19 cellular contexts compared by ENCODE assay signal in the genomic region with DNA sequence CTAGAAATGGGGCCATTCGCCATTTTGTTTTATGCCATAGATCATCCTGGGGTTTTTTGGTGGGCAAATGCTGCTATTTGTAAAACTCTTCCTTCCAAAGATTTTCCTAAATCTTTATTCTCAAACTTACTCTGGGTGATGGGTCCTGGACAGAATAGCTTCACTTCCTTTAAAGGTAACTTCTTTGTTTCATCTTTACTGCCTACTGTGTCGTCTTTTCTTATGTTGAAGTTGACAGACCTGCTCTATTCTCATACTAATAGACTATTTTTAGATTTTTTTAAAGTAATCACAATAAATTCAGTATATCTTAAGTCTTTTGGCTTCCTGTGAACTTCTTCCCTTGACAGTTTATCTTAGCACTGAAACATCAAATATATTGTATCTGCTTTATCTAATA.
"Had no signal": no experiment of that assay in that cellular context is flagged by ENCODE, and none has a peak within 500 bp of the region (broad histone marks: within the 10 kb centered on the region; RNA-seq: fewer than 3 reads in every experiment).

No MANE protein-coding gene starts in this region.

- H3K27ac Mint-ChIP-seq: activated B cell treated with CpG ODN at 0.5 μM for 24 hours; naive thymus-derived CD8-positive, alpha-beta T cell; stimulated activated naive CD8-positive, alpha-beta T cell treated with anti-CD3 and anti-CD28 coated beads, Interleukin-15, Interleukin-2, amounts not matched to agents 100 ng/mL and 50 ng/mL, for 24 hours; T-helper 1 cell treated with Interleukin-12 subunit alpha and Interleukin-12 subunit beta and Interleukin-4 antibody, amounts not matched to agents 30 μg/mL and 1 μg/mL, for 36 hours had no signal

- H3K27ac ChIP-seq: foreskin keratinocyte, lower lobe of right lung, suprapubic skin, transverse colon had no signal

- H3K9me3 Mint-ChIP-seq: activated B cell treated with CpG ODN at 0.5 μM for 24 hours; naive thymus-derived CD8-positive, alpha-beta T cell; stimulated activated naive CD8-positive, alpha-beta T cell treated with anti-CD3 and anti-CD28 coated beads, Interleukin-15, Interleukin-2, amounts not matched to agents 100 ng/mL and 50 ng/mL, for 24 hours; T-helper 1 cell treated with Interleukin-12 subunit alpha and Interleukin-12 subunit beta and Interleukin-4 antibody, amounts not matched to agents 30 μg/mL and 1 μg/mL, for 36 hours had no signal

- H3K36me3 Mint-ChIP-seq: naive thymus-derived CD8-positive, alpha-beta T cell had no signal

- H3K4me1 ChIP-seq: lower lobe of right lung, transverse colon had no signal

- H3K9me3 ChIP-seq: lower lobe of right lung, suprapubic skin, transverse colon had no signal

- DNase-seq: activated B cell treated with CpG ODN at 0.5 μM for 24 hours; activated CD4-positive, alpha-beta T cell treated with anti-CD3 and anti-CD28 coated beads for 4 hours; activated CD4-positive, alpha-beta T cell treated with anti-CD3 and anti-CD28 coated beads, Interleukin-2, amount 50 U/mL, for 48 hours; activated naive CD4-positive, alpha-beta T cell treated with Interleukin-2 at 50 U/mL for 16 hours; activated T-cell treated with anti-CD3 and anti-CD28 coated beads, Interleukin-2, amount 50 U/mL, for 48 hours; amygdala; effector CD4-positive, alpha-beta T cell; erythroblast; foreskin keratinocyte; lower lobe of right lung; naive thymus-derived CD8-positive, alpha-beta T cell; retina; stimulated activated CD4-positive, alpha-beta T cell treated with anti-CD3 and anti-CD28 coated beads, Interleukin-4, amount 100 ng/mL, for 24 hours; T1000; transverse colon had no signal

- H3K4me1 Mint-ChIP-seq: activated B cell treated with CpG ODN at 0.5 μM for 24 hours; naive thymus-derived CD8-positive, alpha-beta T cell had no signal

- H3K4me3 ChIP-seq: lower lobe of right lung, suprapubic skin, transverse colon had no signal

- ATAC-seq: foreskin keratinocyte; lower lobe of right lung; naive thymus-derived CD8-positive, alpha-beta T cell had no signal

- H3K27me3 Mint-ChIP-seq: progenitor cell of endocrine pancreas had no signal

- H3K27me3 ChIP-seq: foreskin keratinocyte, suprapubic skin, transverse colon had no signal

- H3K4me3 Mint-ChIP-seq: activated B cell treated with CpG ODN at 0.5 μM for 24 hours; naive thymus-derived CD8-positive, alpha-beta T cell; stimulated activated naive CD8-positive, alpha-beta T cell treated with anti-CD3 and anti-CD28 coated beads, Interleukin-15, Interleukin-2, amounts not matched to agents 100 ng/mL and 50 ng/mL, for 24 hours; T-helper 1 cell treated with Interleukin-12 subunit alpha and Interleukin-12 subunit beta and Interleukin-4 antibody, amounts not matched to agents 30 μg/mL and 1 μg/mL, for 36 hours had no signal
